ENCODE assay signal across 18 cellular contexts in the genomic region with DNA sequence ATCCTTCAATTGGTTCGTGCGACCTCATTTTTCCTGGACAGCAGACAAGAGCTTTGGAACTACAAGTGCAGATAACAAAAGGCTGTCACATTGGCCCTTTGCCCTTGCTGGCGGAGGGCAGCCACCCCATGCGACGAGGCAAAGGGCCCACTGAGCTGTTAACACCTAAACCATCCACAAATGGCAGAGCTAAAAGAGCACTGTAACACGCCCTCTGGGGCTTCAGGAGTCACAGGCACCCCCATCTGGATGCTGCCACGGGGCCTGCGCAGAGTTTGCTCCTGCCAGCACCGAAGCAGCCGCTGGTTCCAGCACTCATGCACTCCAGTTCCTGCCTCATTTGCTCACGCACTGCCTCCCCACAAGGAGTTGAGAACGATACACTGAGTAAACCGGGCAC.
DNase-seq lines count a peak whose midpoint lies in the region; TF ChIP-seq lines count a peak whose summit lies in the region.
"Had no signal": no experiment of that assay in that cellular context is flagged by ENCODE, and none has a peak within 500 bp of the region (broad histone marks: within the 10 kb centered on the region; RNA-seq: fewer than 3 reads in every experiment).

No MANE protein-coding gene starts in this region.

- DNase-seq in NCI-H446 treated with DMSO at 0.1 percent for 48 hours (lab: John Stamatoyannopoulos, UW) (peak; percentile 46), cerebellum (ENCODE audit: low spot score) (peak; percentile 54), left ventricle myocardium inferior (peak; percentile 21), testis (peak; percentile 22), medulla oblongata (ENCODE audit: extremely low spot score) (no peak), NCI-H187 treated with DMSO at 0.1 percent for 48 hours (lab: John Stamatoyannopoulos, UW) (no peak), NCI-H345 treated with DMSO at 0.1 percent for 48 hours (lab: John Stamatoyannopoulos, UW; ENCODE audit: unreplicated experiment) (no peak)
- DNase-seq: CD4-positive, CD25-positive, alpha-beta regulatory T cell; COR-L47; DMS79 treated with DMSO at 0.1 percent for 48 hours; GOT3; KG1; NCI-H1105; NCI-H146; NCI-H69; PC-9; RPMI8226; SIG-M5 had no signal

- no peak for TF ChIP-seq CTCF in left ventricle myocardium inferior (IDR thresholded peaks at IDR 0.05; ENCODE audit: borderline replicate concordance)
- TF ChIP-seq CTCF in testis (IDR thresholded peaks at IDR 0.05), result no peak

- H3K36me3 ChIP-seq in left ventricle myocardium inferior, result no peaks in the 10 kb centered on the region
- H3K36me3 ChIP-seq in testis (ENCODE audit: low read depth, missing control alignments), result no peaks in the 10 kb centered on the region

- no peaks in the 10 kb centered on the region for H3K4me1 ChIP-seq in left ventricle myocardium inferior
- H3K4me1 ChIP-seq in testis, result no peaks in the 10 kb centered on the region

- H3K27me3 ChIP-seq in left ventricle myocardium inferior (ENCODE audit: low read depth), result no peaks in the 10 kb centered on the region
- no peaks in the 10 kb centered on the region for H3K27me3 ChIP-seq in testis

- H3K27ac ChIP-seq in left ventricle myocardium inferior (replicated peaks) (no peak overlapping the region), testis (no peak overlapping the region)
- H3K27ac ChIP-seq: PC-9 had no signal

- 62 to 63% methylated on average over 13 of the region's 13 CpGs for WGBS in testis, 2 donors

- H3K4me3 ChIP-seq in left ventricle myocardium inferior (no peak overlapping the region), testis (peak overlapping the region in 1 of 2 donors; percentile 1)
- H3K4me3 ChIP-seq: PC-9 had no signal

- no peak for TF ChIP-seq POLR2A in testis (IDR thresholded peaks at IDR 0.05)

- intact Hi-C loops in left ventricle myocardium inferior (cut with micrococcal nuclease), result no loop called here
- intact Hi-C loops in testis (cut with DNase I; ENCODE audit: low total_unique reads), result no loop called here

- no peaks in the 10 kb centered on the region for H3K9me3 ChIP-seq in left ventricle myocardium inferior (replicated peaks)
- H3K9me3 ChIP-seq in testis, result no peaks in the 10 kb centered on the region

Comparison
In these comparisons a context has a peak if more than half of its experiments do, and no peak if none do; other contexts are left out.
1. DNase-seq: peak in NCI-H446 treated with DMSO at 0.1 percent for 48 hours (single experiment), cerebellum (single experiment), left ventricle myocardium inferior (single experiment) and testis (single experiment); none in medulla oblongata (single experiment), NCI-H187 treated with DMSO at 0.1 percent for 48 hours (single experiment) and NCI-H345 treated with DMSO at 0.1 percent for 48 hours (single experiment).